Comparison of ENCODE assay signal across 2 cellular contexts in the genomic region with DNA sequence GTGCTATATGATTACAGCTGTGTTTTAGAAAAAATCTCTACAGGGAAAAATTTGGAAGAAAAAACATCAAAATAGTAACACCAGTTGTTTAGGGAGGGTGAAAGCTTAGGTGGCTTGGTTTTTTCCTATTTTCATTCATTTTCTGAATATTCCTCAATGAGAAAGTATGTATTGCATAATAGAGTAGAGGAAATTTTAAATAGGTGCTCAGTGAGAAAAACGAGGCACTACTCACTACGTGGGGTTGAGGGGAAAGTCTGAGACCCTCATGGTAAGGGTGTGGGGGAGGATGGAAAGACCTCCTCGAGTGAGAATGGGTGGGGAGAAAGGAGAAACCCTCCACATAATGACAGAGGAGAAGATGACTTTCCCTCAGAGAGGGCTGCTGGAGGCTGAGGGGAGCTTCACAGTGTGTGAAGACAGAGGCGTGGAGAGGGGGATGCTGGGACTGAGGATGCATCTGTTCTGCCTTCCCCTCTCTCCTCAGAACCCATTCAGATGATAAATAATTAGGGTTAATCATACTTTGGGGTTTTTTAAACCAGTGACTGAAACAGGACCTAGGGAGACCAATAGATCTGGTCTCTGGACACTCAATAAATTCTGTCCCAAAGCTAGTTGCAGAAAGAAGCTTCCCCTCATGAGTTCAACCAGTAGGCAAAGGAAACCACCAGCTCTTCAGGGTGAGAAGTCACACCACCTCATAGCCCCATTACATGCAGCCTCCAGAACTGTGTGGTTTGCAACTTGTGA.
TF ChIP-seq lines count a peak whose summit lies in the region.

No MANE protein-coding gene starts in this region.

TF ChIP-seq in GM12891, 5 proteins besides CTCF, POLR2A, EP300 and RAD21:
- TF ChIP-seq POLR2AphosphoS5 (IDR thresholded peaks at IDR 0.05; ENCODE audit: low read depth, low read length) (peak; percentile 38; the same call in 1 of the 2 replicates), PAX5 (IDR thresholded peaks at IDR 0.05; ENCODE audit: insufficient read depth, low read length, severe bottlenecking) (no peak)

TF ChIP-seq in K562, 482 proteins besides CTCF, POLR2A, EP300 and RAD21:
- TF ChIP-seq TFAP4 (CRISPR knock-in tag; IDR thresholded peaks at IDR 0.05; ENCODE audit: borderline replicate concordance), result no peak
- TF ChIP-seq, protein P1, sequence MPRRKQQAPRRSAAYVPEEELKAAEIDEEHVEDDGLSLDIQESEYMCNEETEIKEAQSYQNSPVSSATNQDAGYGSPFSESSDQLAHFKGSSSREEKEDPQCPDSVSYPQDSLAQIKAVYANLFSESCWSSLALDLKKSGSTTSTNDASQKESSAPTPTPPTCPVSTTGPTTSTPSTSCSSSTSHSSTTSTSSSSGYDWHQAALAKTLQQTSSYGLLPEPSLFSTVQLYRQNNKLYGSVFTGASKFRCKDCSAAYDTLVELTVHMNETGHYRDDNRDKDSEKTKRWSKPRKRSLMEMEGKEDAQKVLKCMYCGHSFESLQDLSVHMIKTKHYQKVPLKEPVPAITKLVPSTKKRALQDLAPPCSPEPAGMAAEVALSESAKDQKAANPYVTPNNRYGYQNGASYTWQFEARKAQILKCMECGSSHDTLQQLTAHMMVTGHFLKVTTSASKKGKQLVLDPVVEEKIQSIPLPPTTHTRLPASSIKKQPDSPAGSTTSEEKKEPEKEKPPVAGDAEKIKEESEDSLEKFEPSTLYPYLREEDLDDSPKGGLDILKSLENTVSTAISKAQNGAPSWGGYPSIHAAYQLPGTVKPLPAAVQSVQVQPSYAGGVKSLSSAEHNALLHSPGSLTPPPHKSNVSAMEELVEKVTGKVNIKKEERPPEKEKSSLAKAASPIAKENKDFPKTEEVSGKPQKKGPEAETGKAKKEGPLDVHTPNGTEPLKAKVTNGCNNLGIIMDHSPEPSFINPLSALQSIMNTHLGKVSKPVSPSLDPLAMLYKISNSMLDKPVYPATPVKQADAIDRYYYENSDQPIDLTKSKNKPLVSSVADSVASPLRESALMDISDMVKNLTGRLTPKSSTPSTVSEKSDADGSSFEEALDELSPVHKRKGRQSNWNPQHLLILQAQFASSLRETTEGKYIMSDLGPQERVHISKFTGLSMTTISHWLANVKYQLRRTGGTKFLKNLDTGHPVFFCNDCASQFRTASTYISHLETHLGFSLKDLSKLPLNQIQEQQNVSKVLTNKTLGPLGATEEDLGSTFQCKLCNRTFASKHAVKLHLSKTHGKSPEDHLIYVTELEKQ (CRISPR knock-in tag; IDR thresholded peaks at IDR 0.05), result no peak
- TF ChIP-seq CEBPB (tag; IDR thresholded peaks at IDR 0.05), result no peak
- TF ChIP-seq CEBPG (CRISPR knock-in tag; IDR thresholded peaks at IDR 0.05), result no peak
- TF ChIP-seq CEBPG (tag; conservative IDR thresholded peaks at IDR 0.05 in 1 of 2, IDR thresholded peaks at IDR 0.05 in 1 of 2), result peak; percentile 14 to 58; a peak in 1 of 4 replicates
